9 cellular contexts compared by ENCODE assay signal in genomic region chr20:47389867-47390347, GRCh38. TPM values are rescaled to one million over a fixed set of nuclear protein-coding genes. Genes with fewer than 3 reads are reported as not detected.
A peak's percentile ranks its signal among the peaks of the same experiment; 100 is the strongest.
DNase-seq lines count a peak whose midpoint lies in the region; ATAC-seq, FAIRE-seq and TF ChIP-seq lines count a peak whose summit lies in the region.
"Had no signal": no experiment of that assay in that cellular context is flagged by ENCODE, and none has a peak within 500 bp of the region (broad histone marks: within the 10 kb centered on the region; RNA-seq: fewer than 3 reads in every experiment).

No MANE protein-coding gene starts in this region.

- no peaks in the 10 kb centered on the region for H3K9me1 ChIP-seq in K562 (ENCODE audit: control insufficient read depth, insufficient read depth, low read length)

- TF ChIP-seq RAD21 in K562 (CRISPR knock-in tag; conservative IDR thresholded peaks at IDR 0.05 in 1 of 2, IDR thresholded peaks at IDR 0.05 in 1 of 2) = no peak

- ATAC-seq in GM18868 (IDR thresholded peaks at IDR 0.05; ENCODE audit: unreplicated experiment) (peak; percentile 56), K562 (peak; percentile 13; the same call in 1 of the 3 replicates)

- in situ Hi-C loops in K562 (cut with MboI) = loop anchor here (5.0 to 25.0 kb wide), 2 partner anchors 193 to 628 kb away; no protein-coding TSS in a partner anchor

- CTCF ChIA-PET in K562 (lab: Yijun Ruan, JAX; ENCODE audit: low intra/inter-chr PET ratio) = no interaction called here

- no peak for TF ChIP-seq POLR2A in K562 (conservative IDR thresholded peaks at IDR 0.05)

- WGBS in K562 (ENCODE audit: insufficient coverage, low coverage, missing lambda C conversion rate) = 68% methylated on average over 4 of the region's 6 CpGs
- WGBS in neuronal stem cell (ENCODE audit: extremely low coverage in 2 of 2, insufficient read length in 2 of 2, insufficient replicate concordance in 1 of 2), 2 donors = no CpG with 5 or more reads among the region's 6 CpGs

- H2BK120ac ChIP-seq in neuronal stem cell (ENCODE audit: low read depth, low read length) = no peak overlapping the region

- no peak overlapping the region for H2BK5ac ChIP-seq in neuronal stem cell (ENCODE audit: low read length)

- TF ChIP-seq CTCF in K562 (IDR thresholded peaks at IDR 0.05 in 2 of 3, conservative IDR thresholded peaks at IDR 0.05 in 1 of 3; ENCODE audit: insufficient read depth in 2 of 3, low read depth in 1 of 3, low read length in 3 of 3) = no peak

- H3K79me2 ChIP-seq in K562 (ENCODE audit: control insufficient read depth, insufficient read depth, low read length) = no peaks in the 10 kb centered on the region

- FAIRE-seq in K562 (lab: Jason Lieb, UNC) = no peak

- H3K9ac ChIP-seq in K562 (ENCODE audit: insufficient read depth in 1 of 2, low read depth in 2 of 2, low read length in 2 of 2) = no peak overlapping the region; a peak in 1 of 4 replicates
- no peak overlapping the region for H3K9ac ChIP-seq in neuronal stem cell (ENCODE audit: low read depth, low read length, poor library complexity)

- intact Hi-C loops in K562 (cut with micrococcal nuclease) (no loop called here), cardiac septum (cut with DNase I) (loop anchor here (5.0 to 10.0 kb wide), 2 partner anchors 112 to 635 kb away; partner anchors contain the start of gene NCOA3)

- H3K79me1 ChIP-seq in neuronal stem cell (ENCODE audit: low read depth, low read length) = no peaks in the 10 kb centered on the region

- H4K8ac ChIP-seq in neuronal stem cell (ENCODE audit: low read depth, low read length) = no peak overlapping the region

- no peak overlapping the region for H3K23ac ChIP-seq in neuronal stem cell (ENCODE audit: low read depth, low read length, poor library complexity)

- H3K27me3 ChIP-seq in K562 (ENCODE audit: control insufficient read depth in 2 of 2, insufficient read depth in 2 of 2, low read length in 2 of 2) = no peaks in the 10 kb centered on the region
- no peaks in the 10 kb centered on the region for H3K27me3 ChIP-seq in neuronal stem cell (ENCODE audit: control insufficient read depth in 3 of 3, insufficient read depth in 3 of 3, low read depth in 1 of 3, low read length in 3 of 3)

- no peak overlapping the region for H3K14ac ChIP-seq in neuronal stem cell (ENCODE audit: low read length)

- H3K4ac ChIP-seq in neuronal stem cell (ENCODE audit: low read length) = no peak overlapping the region

- H3K9me3 ChIP-seq in K562 (replicated peaks; ENCODE audit: control insufficient read depth, insufficient read depth, low read depth, low read length) (peaks cover 14% of the 10 kb centered on the region), neuronal stem cell (replicated peaks in 1 of 2; ENCODE audit: control insufficient read depth in 2 of 2, insufficient read depth in 1 of 2, low read depth in 1 of 2, low read length in 2 of 2) (no peaks in the 10 kb centered on the region)

- no peak overlapping the region for H3K4me3 ChIP-seq in K562
- no peak overlapping the region for H3K4me3 ChIP-seq in neuronal stem cell (ENCODE audit: low read length in 2 of 2)

- H3K4me1 ChIP-seq in K562 (replicated peaks in 1 of 2; ENCODE audit: control insufficient read depth in 2 of 2, insufficient read depth in 2 of 2, low read length in 2 of 2) (peaks cover 4 to 19% of the 10 kb centered on the region in 2 experiments; a peak in 4 of 5 replicates), neuronal stem cell (ENCODE audit: control insufficient read depth in 2 of 2, insufficient read depth in 1 of 2, low read depth in 1 of 2, low read length in 2 of 2) (no peaks in the 10 kb centered on the region)

- H3K18ac ChIP-seq in neuronal stem cell (ENCODE audit: low read length) = no peak overlapping the region

- H3K27ac ChIP-seq in K562 (ENCODE audit: extremely low read depth, low read depth, low read length) = peak overlapping the region; percentile 31; the same call in 1 of the 3 replicates
- H3K27ac ChIP-seq in neuronal stem cell (replicated peaks; ENCODE audit: low read length) = no peak overlapping the region

- BruUV-seq in K562 (replicated peaks; lab: Mats Ljungman, UMichigan) = no TSS peak

- H3K4me2 ChIP-seq in K562 (ENCODE audit: insufficient read depth, low read length) (no peak overlapping the region), neuronal stem cell (ENCODE audit: insufficient read depth, low read length, poor library complexity, severe bottlenecking) (no peak overlapping the region)

- H2AFZ ChIP-seq in K562 (ENCODE audit: low read depth, low read length) (peak overlapping the region; percentile 37; the same call in 1 of the 2 replicates), neuronal stem cell (ENCODE audit: low read length) (no peak overlapping the region)

- POLR2A ChIA-PET in K562 (lab: Yijun Ruan, JAX) = interaction anchor here (0.6 to 0.8 kb wide), 2 partner anchors 10 to 16 kb away, joined by 3 read pairs; no protein-coding TSS in a partner anchor

- no peaks in the 10 kb centered on the region for H4K20me1 ChIP-seq in K562 (replicated peaks; ENCODE audit: control insufficient read depth, insufficient read depth, low read length)

- no peak overlapping the region for H2BK12ac ChIP-seq in neuronal stem cell (ENCODE audit: low read length)

- H3K36me3 ChIP-seq in K562 (ENCODE audit: control insufficient read depth, insufficient read depth, low read length) (no peaks in the 10 kb centered on the region), neuronal stem cell (replicated peaks in 1 of 2; ENCODE audit: control insufficient read depth in 2 of 2, insufficient read depth in 2 of 2, low read length in 2 of 2) (no peaks in the 10 kb centered on the region)

- H2AK5ac ChIP-seq in neuronal stem cell (ENCODE audit: low read depth, low read length) = no peak overlapping the region

- no peak overlapping the region for H4K91ac ChIP-seq in neuronal stem cell (ENCODE audit: low read depth, low read length, poor library complexity)

- H2BK15ac ChIP-seq in neuronal stem cell (ENCODE audit: low read length) = no peak overlapping the region

- no peak for TF ChIP-seq EP300 in K562 (IDR thresholded peaks at IDR 0.05; ENCODE audit: low read length)

- peak; percentile 65 for DNase-seq in NOMO-1 treated with DMSO at 0.1 percent for 48 hours (lab: John Stamatoyannopoulos, UW; ENCODE audit: unreplicated experiment)
- DNase-seq in K562 (ENCODE audit: extremely low read depth in 1 of 4, low spot score in 3 of 4) = peak in 1 of 4 experiments; percentile 54
- DNase-seq in occipital lobe (lab: John Stamatoyannopoulos, UW) = peak; percentile 10
- no peak for DNase-seq in effector CD8-positive, alpha-beta T cell (lab: John Stamatoyannopoulos, UW)
- no peak for DNase-seq in cardiac septum (ENCODE audit: low spot score)
- DNase-seq in neuronal stem cell (ENCODE audit: low spot score) = no peak
- no peak for DNase-seq in NCI-H1694 (lab: John Stamatoyannopoulos, UW)
- DNase-seq: activated CD4-positive, CD25-positive, alpha-beta regulatory T cell treated with anti-CD3 and anti-CD28 coated beads, Interleukin-2, amount 50 U/mL, for 72 hours had no signal

TF ChIP-seq in K562, 482 proteins besides CTCF, POLR2A, EP300 and RAD21 (continues in another document):
- no peak for TF ChIP-seq GABPB1 (CRISPR knock-in tag; IDR thresholded peaks at IDR 0.05)
- TF ChIP-seq RAD51 (IDR thresholded peaks at IDR 0.05; ENCODE audit: borderline replicate concordance, low read depth) = peak; percentile 32; the same call in 1 of the 2 replicates
- TF ChIP-seq MNT (conservative IDR thresholded peaks at IDR 0.05) = peak; percentile 46 to 71; a peak in 3 of 4 replicates
- TF ChIP-seq JUND (IDR thresholded peaks at IDR 0.05; ENCODE audit: borderline replicate concordance, low read depth, low read length) = 0 out of 2 replicates have a peak, but pooled peaks have one; percentile 28
- TF ChIP-seq JUND (tag; IDR thresholded peaks at IDR 0.05; ENCODE audit: borderline replicate concordance, low read depth, low read length) = no peak
- peak; percentile 56 for TF ChIP-seq EGR1 (conservative IDR thresholded peaks at IDR 0.05)
- no peak for TF ChIP-seq ZC3H8 (IDR thresholded peaks at IDR 0.05)

RNA-seq across cellular contexts. Expression of gene ZMYND8, which starts 33.4 kb away (rescaled TPM):
- total RNA-seq in K562 (2011; cell fraction: chromatin; rRNA removed; ENCODE audit: low replicate concordance) = 399 and 515 TPM in 2 replicates
- total RNA-seq in K562 (2011; cell fraction: nucleolus; rRNA removed) = 184 and 194 TPM in 2 replicates
- 232 and 241 TPM in 2 replicates for total RNA-seq in K562 (2011; cell fraction: nucleoplasm; rRNA removed)
- 51.8 and 62.6 TPM in 2 replicates for total RNA-seq in K562 (2014; rRNA removed)
- total RNA-seq in K562 (2014; rRNA removed; fragmentation: Illumina TruSeq; extraction: Trizol) = 71.9 and 79.2 TPM in 2 replicates
- 65.3 and 67.3 TPM in 2 replicates for total RNA-seq in K562 (2015; rRNA removed; fragmentation: Illumina TruSeq; extraction: Trizol)
- 129 and 148 TPM in 2 replicates for total RNA-seq in K562 (2021)
- 80.8 and 95.0 TPM in 2 replicates for polyA plus RNA-seq in K562 (2011; rRNA removed)
- polyA plus RNA-seq in K562 (2011; cell fraction: cytosol; rRNA removed) = 42.9 and 46.7 TPM in 2 replicates
- polyA plus RNA-seq in K562 (2011; cell fraction: nucleus; rRNA removed) = 147 and 184 TPM in 2 replicates
- polyA plus RNA-seq in K562 (2012) = 48.4 and 62.9 TPM in 2 replicates
- polyA plus RNA-seq in K562 (2014; fragmentation: Illumina TruSeq; extraction: Trizol) = 97.2 and 121 TPM in 2 replicates
- polyA plus RNA-seq in K562 (2014; fragmentation: Nextera tagmentation; extraction: Ambion mirVana) = 10 to 100 TPM; 31.8 to 58.0 TPM
- polyA plus RNA-seq in K562 (2014; rRNA removed) = 63.9 and 79.5 TPM in 2 replicates
- 140 and 160 TPM in 2 replicates for polyA minus RNA-seq in K562 (2011; rRNA and poly(A)+ RNA removed)
- polyA minus RNA-seq in K562 (2011; cell fraction: cytosol; rRNA and poly(A)+ RNA removed) = 71.6 and 73.2 TPM in 2 replicates
- polyA minus RNA-seq in K562 (2011; cell fraction: nucleus; rRNA and poly(A)+ RNA removed) = 125 and 198 TPM in 2 replicates
- 58.6 TPM for total RNA-seq in occipital lobe
- 25.7 TPM for total RNA-seq in cardiac septum
- polyA plus RNA-seq in neuronal stem cell (2013, experiment 1 of 2) = 44.7 TPM
- polyA plus RNA-seq in neuronal stem cell (2013, experiment 2 of 2) = 45.0 TPM

Comparison
In these comparisons a context has a peak if more than half of its experiments do, and no peak if none do; other contexts are left out.
1. DNase-seq: peak in NOMO-1 treated with DMSO at 0.1 percent for 48 hours (single experiment) and occipital lobe (single experiment); none in effector CD8-positive, alpha-beta T cell (single experiment), cardiac septum (single experiment), neuronal stem cell (single experiment) and NCI-H1694 (single experiment).